ENCODE assay signal across 9 cellular contexts in genomic region chr2:174078275-174078674, GRCh38.
DNase-seq lines count a peak whose midpoint lies in the region; ATAC-seq, FAIRE-seq and TF ChIP-seq lines count a peak whose summit lies in the region.
"Had no signal": no experiment of that assay in that cellular context is flagged by ENCODE, and none has a peak within 500 bp of the region (broad histone marks: within the 10 kb centered on the region; RNA-seq: fewer than 3 reads in every experiment).

No MANE protein-coding gene starts in this region.

- H3K27ac ChIP-seq in A673 (ENCODE audit: low read depth, low read length, poor library complexity, severe bottlenecking) (no peak overlapping the region), gastroesophageal sphincter (no peak overlapping the region), colonic mucosa (no peak overlapping the region)
- H3K27ac ChIP-seq: prostate gland had no signal

- DNase-seq in A673 (ENCODE audit: low spot score) (peak; percentile 17), GM12865 (ENCODE audit: low read depth) (no peak), EL (no peak), hippocampal formation (lab: John Stamatoyannopoulos, UW) (no peak), colonic mucosa (no peak)
- DNase-seq in activated naive CD4-positive, alpha-beta T cell (lab: John Stamatoyannopoulos, UW) = no peak

- POLR2A ChIA-PET in A673 (lab: Charles Lee; ENCODE audit: low non-redundant PET) = no interaction called here

- FAIRE-seq in TTC549 (lab: Jason Lieb, UNC) = peak; percentile 91

- no peak for TF ChIP-seq EP300 in gastroesophageal sphincter (IDR thresholded peaks at IDR 0.05)

- no peaks in the 10 kb centered on the region for H3K27me3 ChIP-seq in A673 (replicated peaks; ENCODE audit: insufficient read depth, low read depth, low read length, poor library complexity)
- no peaks in the 10 kb centered on the region for H3K27me3 ChIP-seq in gastroesophageal sphincter
- no peaks in the 10 kb centered on the region for H3K27me3 ChIP-seq in colonic mucosa

- CTCF ChIA-PET in A673 (lab: Charles Lee) = no interaction called here

- intact Hi-C loops in A673 (cut with micrococcal nuclease; ENCODE audit: unreplicated experiment) (no loop called here), colonic mucosa (cut with DNase I) (no loop called here)

- H3K9me3 ChIP-seq in A673 (ENCODE audit: low read depth, low read length, poor library complexity, severe bottlenecking) = no peaks in the 10 kb centered on the region
- no peaks in the 10 kb centered on the region for H3K9me3 ChIP-seq in gastroesophageal sphincter
- no peaks in the 10 kb centered on the region for H3K9me3 ChIP-seq in colonic mucosa
- H3K9me3 ChIP-seq: prostate gland had no signal

- H3K9ac ChIP-seq in colonic mucosa (ENCODE audit: low read depth in 2 of 2, low read length in 2 of 2) = no peak overlapping the region

- BruUV-seq in A673 (replicated peaks; lab: Mats Ljungman, UMichigan) = no TSS peak

- no peak for TF ChIP-seq POLR2A in gastroesophageal sphincter (IDR thresholded peaks at IDR 0.05)

- TF ChIP-seq CTCF in A673 (conservative IDR thresholded peaks at IDR 0.05; ENCODE audit: low read depth, low read length) (peak; percentile 54), GM12865 (IDR thresholded peaks at IDR 0.05; ENCODE audit: insufficient read depth, low read depth, low read length, missing control alignments) (peak; percentile 21), gastroesophageal sphincter (IDR thresholded peaks at IDR 0.05) (peak; percentile 19 to 45 (median 31)), colonic mucosa (IDR thresholded peaks at IDR 0.05) (no peak)

- H3K4me1 ChIP-seq in A673 (ENCODE audit: insufficient read depth, low read length, poor library complexity, severe bottlenecking) (no peaks in the 10 kb centered on the region), gastroesophageal sphincter (no peaks in the 10 kb centered on the region), colonic mucosa (no peaks in the 10 kb centered on the region)
- H3K4me1 ChIP-seq: prostate gland had no signal

- no peak overlapping the region for H3K4me3 ChIP-seq in A673 (ENCODE audit: low read depth, low read length, poor library complexity, severe bottlenecking)
- no peak overlapping the region for H3K4me3 ChIP-seq in GM12865 (ENCODE audit: low read depth, low read length)
- no peak overlapping the region for H3K4me3 ChIP-seq in gastroesophageal sphincter
- no peak overlapping the region for H3K4me3 ChIP-seq in colonic mucosa
- H3K4me3 ChIP-seq: prostate gland had no signal

- H3K36me3 ChIP-seq in A673 (ENCODE audit: insufficient read depth, low read length, poor library complexity, severe bottlenecking) = no peaks in the 10 kb centered on the region
- peaks cover 0 to 14% of the 10 kb centered on the region in 2 donors for H3K36me3 ChIP-seq in gastroesophageal sphincter
- no peaks in the 10 kb centered on the region for H3K36me3 ChIP-seq in colonic mucosa
- H3K36me3 ChIP-seq: prostate gland had no signal

- ATAC-seq in gastroesophageal sphincter = no peak
